In genomic region chr12:117836999-117837736, GRCh38 we compare ENCODE assay signal across 8 cellular contexts.
DNase-seq lines count a peak whose midpoint lies in the region; ATAC-seq and TF ChIP-seq lines count a peak whose summit lies in the region.

No MANE protein-coding gene starts in this region.

- no peak overlapping the region for H3K4me3 ChIP-seq in CD4-positive, alpha-beta memory T cell (ENCODE audit: low read length in 2 of 2)
- no peak overlapping the region for H3K4me3 ChIP-seq in breast epithelium

- DNase-seq in CD4-positive, alpha-beta memory T cell, result peak; percentile 48 to 63 (median 58)
- DNase-seq in NCI-H1694 treated with DMSO at 0.1 percent for 48 hours (lab: John Stamatoyannopoulos, UW) (peak; percentile 32), WTC11 (ENCODE audit: low spot score) (peak; percentile 92), breast epithelium (ENCODE audit: low spot score in 2 of 2) (peak; percentile 66 to 86), iris pigment epithelial cell (ENCODE audit: low read depth) (peak; percentile 60)
- peak; percentile 32 to 66 for DNase-seq in stimulated activated CD4-positive, alpha-beta T cell treated with anti-CD3 and anti-CD28 coated beads, Interleukin-15, amount 100 ng/mL, for 1 hour (ENCODE audit: low read depth in 1 of 2, low spot score in 1 of 2)

- no peaks in the 10 kb centered on the region for H3K9me3 ChIP-seq in CD4-positive, alpha-beta memory T cell (ENCODE audit: control insufficient read depth in 1 of 2, low read length in 2 of 2)
- H3K9me3 ChIP-seq in breast epithelium, result no peaks in the 10 kb centered on the region

- TF ChIP-seq CTCF in WTC11 (IDR thresholded peaks at IDR 0.05), result peak; percentile 99
- peak; percentile 84 to 91 (median 88) for TF ChIP-seq CTCF in breast epithelium (IDR thresholded peaks at IDR 0.05)

- CTCF ChIA-PET in CD4-positive, alpha-beta memory T cell (lab: Charles Lee; ENCODE audit: partially characterized antibody), result interaction anchor here (0.6 to 3.3 kb wide), 21 partner anchors 8 to 1133 kb away, joined by 3 to 44 read pairs (median 5); no protein-coding TSS in a partner anchor
- CTCF ChIA-PET in WTC11 (lab: Charles Lee), result interaction anchor here (0.6 to 2.8 kb wide), 76 partner anchors 8 to 686 kb away, joined by 3 to 72 read pairs (median 4); no protein-coding TSS in a partner anchor

- TF ChIP-seq POLR2A in breast epithelium (IDR thresholded peaks at IDR 0.05), result no peak

- no peaks in the 10 kb centered on the region for H3K4me1 ChIP-seq in CD4-positive, alpha-beta memory T cell (ENCODE audit: insufficient read depth, low read length)
- no peaks in the 10 kb centered on the region for H3K4me1 ChIP-seq in breast epithelium

- no peak overlapping the region for H3K27ac ChIP-seq in CD4-positive, alpha-beta memory T cell (ENCODE audit: low read depth, low read length)
- H3K27ac ChIP-seq in breast epithelium, result no peak overlapping the region

- H3K9me3 Mint-ChIP-seq in CD4-positive, alpha-beta memory T cell, result peaks cover 0 to 3% (median 0%) of the 10 kb centered on the region in 8 donors
- peaks cover 3% of the 10 kb centered on the region for H3K9me3 Mint-ChIP-seq in WTC11

- no peaks in the 10 kb centered on the region for H3K36me3 ChIP-seq in CD4-positive, alpha-beta memory T cell (ENCODE audit: insufficient read depth, low read length)
- no peaks in the 10 kb centered on the region for H3K36me3 ChIP-seq in breast epithelium

- ATAC-seq in GM21737 (IDR thresholded peaks at IDR 0.05; ENCODE audit: unreplicated experiment) (peak; percentile 69), WTC11 (peak; percentile 88), HG03095 (IDR thresholded peaks at IDR 0.05; ENCODE audit: unreplicated experiment) (no peak)

- H3K36me3 Mint-ChIP-seq in CD4-positive, alpha-beta memory T cell, result no peaks in the 10 kb centered on the region
- no peaks in the 10 kb centered on the region for H3K36me3 Mint-ChIP-seq in WTC11

- POLR2A ChIA-PET in CD4-positive, alpha-beta memory T cell (lab: Charles Lee; ENCODE audit: partially characterized antibody), result interaction anchor here (0.6 kb wide), 1 partner anchor 71 kb away, joined by 3 read pairs; no protein-coding TSS in a partner anchor
- POLR2A ChIA-PET in WTC11 (lab: Charles Lee), result interaction anchor here (0.8 kb wide), 1 partner anchor 470 kb away, joined by 4 read pairs; no protein-coding TSS in a partner anchor

- H3K4me1 Mint-ChIP-seq in CD4-positive, alpha-beta memory T cell, result peaks cover 3 to 11% (median 6%) of the 10 kb centered on the region in 4 donors
- peaks cover 27% of the 10 kb centered on the region for H3K4me1 Mint-ChIP-seq in WTC11

- H3K27me3 ChIP-seq in CD4-positive, alpha-beta memory T cell (ENCODE audit: insufficient read depth, low read length), result no peaks in the 10 kb centered on the region
- peaks cover 0 to 19% of the 10 kb centered on the region in 2 donors for H3K27me3 ChIP-seq in breast epithelium

- H3K27me3 Mint-ChIP-seq in CD4-positive, alpha-beta memory T cell, result peaks cover 6 to 7% of the 10 kb centered on the region in 2 donors
- H3K27me3 Mint-ChIP-seq in WTC11 (ENCODE audit: low read depth), result no peaks in the 10 kb centered on the region

- intact Hi-C loops in CD4-positive, alpha-beta memory T cell (cut with micrococcal nuclease), result loop anchor here (5.0 to 10.0 kb wide), 2 partner anchors 470 to 1132 kb away; no protein-coding TSS in a partner anchor
- intact Hi-C loops in breast epithelium (cut with DNase I; ENCODE audit: low total_unique reads), result no loop called here

- H3K4me3 Mint-ChIP-seq in CD4-positive, alpha-beta memory T cell, result peak overlapping the region in 7 of 8 donors; percentile 22 to 71 (median 59)
- 0 out of 2 replicates have a peak overlapping the region, but pooled peaks have one; percentile 14 for H3K4me3 Mint-ChIP-seq in WTC11

- peak overlapping the region in 1 of 7 donors; percentile 37 for H3K27ac Mint-ChIP-seq in CD4-positive, alpha-beta memory T cell
- H3K27ac Mint-ChIP-seq in WTC11, result no peak overlapping the region; the same call in 1 of the 2 replicates

TF ChIP-seq in WTC11, 78 proteins besides CTCF, POLR2A, EP300 and RAD21:
- TF ChIP-seq ETV6 (CRISPR knock-in tag; IDR thresholded peaks at IDR 0.05), result 0 out of 2 replicates have a peak, but pooled peaks have one; percentile 8
- TF ChIP-seq NFATC4 (CRISPR knock-in tag; IDR thresholded peaks at IDR 0.05), result no peak

Comparison
In these comparisons a context has a peak if more than half of its experiments do, and no peak if none do; other contexts are left out.
1. DNase-seq: peak in every context shown above with its lines; median percentile 92 in WTC11; 76 in breast epithelium; 60 in iris pigment epithelial cell; 58 in CD4-positive, alpha-beta memory T cell; 49 in stimulated activated CD4-positive, alpha-beta T cell treated with anti-CD3 and anti-CD28 coated beads, Interleukin-15, amount 100 ng/mL, for 1 hour; 32 in NCI-H1694 treated with DMSO at 0.1 percent for 48 hours.